1 cellular context compared by ENCODE assay signal in genomic region chr2:55718165-55719008, GRCh38.
TF ChIP-seq lines count a peak whose summit lies in the region.

No MANE protein-coding gene starts in this region.

TF ChIP-seq in GM12878, 131 proteins besides CTCF, POLR2A, EP300 and RAD21:
- TF ChIP-seq SMC3 (IDR thresholded peaks at IDR 0.05; ENCODE audit: borderline replicate concordance, low read length) (peak; percentile 88), YY1 (IDR thresholded peaks at IDR 0.05; ENCODE audit: low read depth, low read length) (0 out of 2 replicates have a peak, but pooled peaks have one; percentile 36), TCF7 (IDR thresholded peaks at IDR 0.05; ENCODE audit: borderline replicate concordance) (no peak)
